In the genomic region with DNA sequence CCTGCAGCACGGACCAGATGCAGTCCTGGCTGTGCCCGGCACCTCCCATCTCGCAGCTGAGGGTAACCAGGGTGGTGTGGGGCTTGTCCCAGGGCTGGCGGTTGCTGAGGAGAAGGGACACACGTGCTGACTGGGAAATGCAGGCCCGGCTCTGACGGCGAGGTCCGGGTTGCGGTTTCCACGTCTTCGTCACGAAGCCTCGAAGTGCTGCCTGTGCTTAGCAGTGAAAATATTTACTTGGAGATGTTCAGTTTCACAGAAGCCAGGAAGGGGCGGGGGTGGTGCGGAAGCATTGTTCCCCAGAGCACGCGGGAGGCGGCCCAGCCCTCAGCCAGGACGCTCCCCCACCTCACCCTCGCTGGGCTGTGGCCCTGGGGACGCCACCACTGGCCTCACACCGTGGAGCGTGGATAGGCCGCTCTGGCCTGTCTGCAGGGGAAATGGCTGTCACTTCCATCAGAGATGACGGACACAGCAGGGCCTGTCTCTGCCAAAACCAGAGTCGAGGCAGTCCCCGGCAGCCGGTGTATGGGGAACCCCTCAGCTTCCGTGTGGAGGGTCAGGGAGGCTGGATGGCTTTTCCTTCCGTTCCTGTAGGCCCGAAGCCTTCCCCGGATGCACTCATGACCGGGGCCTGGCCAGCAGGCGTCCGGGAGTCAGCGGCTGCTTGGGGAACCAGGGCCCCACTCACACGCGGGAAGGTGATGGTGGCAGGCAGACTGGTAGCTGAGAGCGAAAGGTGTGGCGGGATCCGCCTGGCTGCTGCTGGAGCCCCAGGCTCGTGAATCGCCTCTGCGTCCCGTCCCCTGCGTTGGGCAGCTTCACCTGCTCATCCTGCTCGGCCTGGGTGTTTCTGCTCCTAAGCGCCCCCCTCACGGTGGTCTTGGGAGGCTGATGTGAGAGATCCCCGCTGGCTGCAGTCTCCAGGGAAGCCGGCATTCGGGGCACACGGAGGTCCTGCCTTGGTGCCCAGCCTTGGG, we compare ENCODE assay signal across 10 cellular contexts. TPM values are rescaled to one million over a fixed set of nuclear protein-coding genes. Genes with fewer than 3 reads are reported as not detected.
A peak's percentile ranks its signal among the peaks of the same experiment; 100 is the strongest.
DNase-seq lines count a peak whose midpoint lies in the region; ATAC-seq and TF ChIP-seq lines count a peak whose summit lies in the region.
"Had no signal": no experiment of that assay in that cellular context is flagged by ENCODE, and none has a peak within 500 bp of the region (broad histone marks: within the 10 kb centered on the region; RNA-seq: fewer than 3 reads in every experiment).

No MANE protein-coding gene starts in this region.

- POLR2A ChIA-PET in CD4-positive, alpha-beta T cell (lab: Charles Lee), result interaction anchor here (1.9 kb wide), 1 partner anchor 20 kb away, joined by 16 read pairs; no protein-coding TSS in a partner anchor

- no peaks in the 10 kb centered on the region for H3K9me3 Mint-ChIP-seq in CD4-positive, alpha-beta T cell
- H3K9me3 Mint-ChIP-seq in nephron progenitor cell, result peaks cover 3% of the 10 kb centered on the region

- intact Hi-C loops in CD4-positive, alpha-beta T cell (cut with DNase I, micrococcal nuclease), result loop anchor here in 1 of 2 experiments (1.0 kb wide), 1 partner anchor 20 kb away; no protein-coding TSS in a partner anchor
- intact Hi-C loops in Right ventricle myocardium inferior (cut with DNase I), result loop anchor here (5.0 kb wide), 1 partner anchor 55 kb away; no protein-coding TSS in a partner anchor

- H3K4me1 Mint-ChIP-seq in CD4-positive, alpha-beta T cell (ENCODE audit: low read depth), result peaks cover 22% of the 10 kb centered on the region
- H3K4me1 Mint-ChIP-seq in nephron progenitor cell, result peaks cover 65% of the 10 kb centered on the region
- H3K4me1 Mint-ChIP-seq: B cell had no signal

- H3K27me3 Mint-ChIP-seq in CD4-positive, alpha-beta T cell, result no peaks in the 10 kb centered on the region
- peaks cover 29% of the 10 kb centered on the region for H3K27me3 Mint-ChIP-seq in nephron progenitor cell (ENCODE audit: low read depth, poor library complexity)
- H3K27me3 Mint-ChIP-seq: B cell had no signal

- CTCF ChIA-PET in CD4-positive, alpha-beta T cell (lab: Charles Lee), result interaction anchor here (1.2 kb wide), 1 partner anchor 15 kb away, joined by 3 read pairs; a partner anchor contains a TSS

- H3K27ac ChIP-seq in CD4-positive, alpha-beta T cell (ENCODE audit: low read depth, low read length), result peak overlapping the region; percentile 73

- peak overlapping the region; percentile 94 for H3K27ac Mint-ChIP-seq in CD4-positive, alpha-beta T cell
- H3K27ac Mint-ChIP-seq in nephron progenitor cell, result no peak overlapping the region
- H3K27ac Mint-ChIP-seq: B cell had no signal

- H3K9me3 ChIP-seq in CD4-positive, alpha-beta T cell (ENCODE audit: control insufficient read depth, low read length), result no peaks in the 10 kb centered on the region

- H3K27me3 ChIP-seq in CD4-positive, alpha-beta T cell (ENCODE audit: control insufficient read depth, insufficient read depth, low read length), result no peaks in the 10 kb centered on the region

- ATAC-seq in CD4-positive, alpha-beta T cell (ENCODE audit: poor library complexity), result peak; percentile 80
- ATAC-seq in Right ventricle myocardium inferior (peak; percentile 70), HG03520 (IDR thresholded peaks at IDR 0.05; ENCODE audit: unreplicated experiment) (no peak), HG03469 (IDR thresholded peaks at IDR 0.05; ENCODE audit: unreplicated experiment) (no peak)

- peak overlapping the region; percentile 48 for H3K4me3 Mint-ChIP-seq in CD4-positive, alpha-beta T cell
- H3K4me3 Mint-ChIP-seq in nephron progenitor cell, result no peak overlapping the region
- H3K4me3 Mint-ChIP-seq: B cell had no signal

- no peak for TF ChIP-seq CTCF in CD4-positive, alpha-beta T cell (IDR thresholded peaks at IDR 0.05)
- TF ChIP-seq CTCF in nephron progenitor cell (IDR thresholded peaks at IDR 0.05), result no peak

- DNase-seq in CD4-positive, alpha-beta T cell, result peak; percentile 55 to 82 (median 66)
- peak; percentile 69 for DNase-seq in activated T-cell treated with anti-CD3 and anti-CD28 coated beads, Interleukin-2, amount 50 U/mL, for 1 hour
- DNase-seq in Right ventricle myocardium inferior (ENCODE audit: missing footprints), result peak; percentile 89
- DNase-seq in stimulated activated CD4-positive, alpha-beta T cell treated with anti-CD3 and anti-CD28 coated beads, Interleukin-12 subunit alpha, Interleukin-12 subunit beta, amount 100 ng/mL, for 24 hours (ENCODE audit: low read depth in 2 of 2), result peak; percentile 15 to 43
- DNase-seq in nephron progenitor cell, result no peak
- DNase-seq in cortex of kidney (lab: John Stamatoyannopoulos, UW), result no peak
- DNase-seq: OCI-M1 had no signal

- H3K36me3 Mint-ChIP-seq in CD4-positive, alpha-beta T cell (ENCODE audit: low read depth), result no peaks in the 10 kb centered on the region
- peaks cover 5% of the 10 kb centered on the region for H3K36me3 Mint-ChIP-seq in nephron progenitor cell (ENCODE audit: low read depth)

RNA-seq across cellular contexts. Expression of a gene that starts 14.7 kb away (rescaled TPM):
- total RNA-seq in CD4-positive, alpha-beta T cell, result 10 to 100 TPM; 56.6 to 57.2 TPM
- total RNA-seq in Right ventricle myocardium inferior, result 16.9 TPM

Comparison
In these comparisons a context has a peak if more than half of its experiments do, and no peak if none do; other contexts are left out.
1. ATAC-seq: peak in CD4-positive, alpha-beta T cell (single experiment) and Right ventricle myocardium inferior (single experiment); none in HG03520 (single experiment) and HG03469 (single experiment).
2. DNase-seq: peak in CD4-positive, alpha-beta T cell (10 of 10), activated T-cell treated with anti-CD3 and anti-CD28 coated beads, Interleukin-2, amount 50 U/mL, for 1 hour (single experiment), Right ventricle myocardium inferior (single experiment) and stimulated activated CD4-positive, alpha-beta T cell treated with anti-CD3 and anti-CD28 coated beads, Interleukin-12 subunit alpha, Interleukin-12 subunit beta, amount 100 ng/mL, for 24 hours (2 of 2); none in nephron progenitor cell (single experiment) and cortex of kidney (single experiment).